Comparison of ENCODE assay signal across 8 cellular contexts in genomic region chr10:127243490-127244272, GRCh38. TPM values are rescaled to one million over a fixed set of nuclear protein-coding genes. Genes with fewer than 3 reads are reported as not detected.
DNase-seq lines count a peak whose midpoint lies in the region; ATAC-seq, FAIRE-seq and TF ChIP-seq lines count a peak whose summit lies in the region.

No MANE protein-coding gene starts in this region.

- ATAC-seq in GM21737 (IDR thresholded peaks at IDR 0.05; ENCODE audit: unreplicated experiment) (no peak), GM19397 (IDR thresholded peaks at IDR 0.05; ENCODE audit: unreplicated experiment) (no peak)

- no peak for TF ChIP-seq POLR2A in Peyer's patch (IDR thresholded peaks at IDR 0.05)

- FAIRE-seq in GM19239 (lab: Jason Lieb, UNC): no peak

- H3K4me3 ChIP-seq in Peyer's patch (no peak overlapping the region), choroid plexus epithelial cell (ENCODE audit: low read depth, low read length) (no peak overlapping the region)

- H3K9me3 ChIP-seq in Peyer's patch: no peaks in the 10 kb centered on the region

- peak in 4 of 6 experiments; percentile 18 to 42 (median 33) for TF ChIP-seq CTCF in Peyer's patch (IDR thresholded peaks at IDR 0.05)
- TF ChIP-seq CTCF in choroid plexus epithelial cell (conservative IDR thresholded peaks at IDR 0.05; ENCODE audit: low read depth, low read length): peak; percentile 86

- peaks cover 0 to 8% (median 3%) of the 10 kb centered on the region in 3 donors for H3K36me3 ChIP-seq in Peyer's patch

- no peaks in the 10 kb centered on the region for H3K4me1 ChIP-seq in Peyer's patch

- H3K27ac ChIP-seq in Peyer's patch: no peak overlapping the region

- H3K27me3 ChIP-seq in Peyer's patch: no peaks in the 10 kb centered on the region

- peak in 4 of 6 experiments; percentile 11 to 30 (median 18) for DNase-seq in stimulated activated naive CD4-positive, alpha-beta T cell (lab: John Stamatoyannopoulos, UW)
- DNase-seq in stimulated activated naive CD4-positive, alpha-beta T cell treated with Interleukin-2 at 50 U/mL for 16 hours (lab: John Stamatoyannopoulos, UW): no peak
- peak in 1 of 3 donors; percentile 56 for DNase-seq in Peyer's patch
- DNase-seq in choroid plexus epithelial cell (ENCODE audit: low read depth): peak; percentile 68
- peak; percentile 37 for DNase-seq in mucosa of gallbladder (ENCODE audit: low spot score)
- DNase-seq in GM19239 (ENCODE audit: insufficient read length, low spot score): no peak

RNA-seq across cellular contexts. Expression of gene INSYN2A, which starts 47.3 kb away (rescaled TPM):
- 1 to 10 TPM in 1 of 4 donors, under 1 TPM in 2, not detected in 1; 0.27 to 6.6 (median 0.66) TPM for total RNA-seq in Peyer's patch
- not detected for total RNA-seq in mucosa of gallbladder

Comparison
In these comparisons a context has a peak if more than half of its experiments do, and no peak if none do; other contexts are left out.
1. DNase-seq: peak in stimulated activated naive CD4-positive, alpha-beta T cell (4 of 6), choroid plexus epithelial cell (single experiment) and mucosa of gallbladder (single experiment); none in stimulated activated naive CD4-positive, alpha-beta T cell treated with Interleukin-2 at 50 U/mL for 16 hours (single experiment) and GM19239 (single experiment).